ENCODE assay signal across 1 cellular context in genomic region chr19:48053856-48054255, GRCh38.
TF ChIP-seq lines count a peak whose summit lies in the region.

No MANE protein-coding gene starts in this region.

TF ChIP-seq in K562, 482 proteins besides CTCF, POLR2A, EP300 and RAD21:
- TF ChIP-seq CC2D1A (IDR thresholded peaks at IDR 0.05) (0 out of 2 replicates have a peak, but pooled peaks have one; percentile 27), RREB1 (CRISPR knock-in tag; IDR thresholded peaks at IDR 0.05) (no peak)
TF ChIP-seq in K562: peak in this region for 1.
